ENCODE assay signal across 8 cellular contexts in the genomic region with DNA sequence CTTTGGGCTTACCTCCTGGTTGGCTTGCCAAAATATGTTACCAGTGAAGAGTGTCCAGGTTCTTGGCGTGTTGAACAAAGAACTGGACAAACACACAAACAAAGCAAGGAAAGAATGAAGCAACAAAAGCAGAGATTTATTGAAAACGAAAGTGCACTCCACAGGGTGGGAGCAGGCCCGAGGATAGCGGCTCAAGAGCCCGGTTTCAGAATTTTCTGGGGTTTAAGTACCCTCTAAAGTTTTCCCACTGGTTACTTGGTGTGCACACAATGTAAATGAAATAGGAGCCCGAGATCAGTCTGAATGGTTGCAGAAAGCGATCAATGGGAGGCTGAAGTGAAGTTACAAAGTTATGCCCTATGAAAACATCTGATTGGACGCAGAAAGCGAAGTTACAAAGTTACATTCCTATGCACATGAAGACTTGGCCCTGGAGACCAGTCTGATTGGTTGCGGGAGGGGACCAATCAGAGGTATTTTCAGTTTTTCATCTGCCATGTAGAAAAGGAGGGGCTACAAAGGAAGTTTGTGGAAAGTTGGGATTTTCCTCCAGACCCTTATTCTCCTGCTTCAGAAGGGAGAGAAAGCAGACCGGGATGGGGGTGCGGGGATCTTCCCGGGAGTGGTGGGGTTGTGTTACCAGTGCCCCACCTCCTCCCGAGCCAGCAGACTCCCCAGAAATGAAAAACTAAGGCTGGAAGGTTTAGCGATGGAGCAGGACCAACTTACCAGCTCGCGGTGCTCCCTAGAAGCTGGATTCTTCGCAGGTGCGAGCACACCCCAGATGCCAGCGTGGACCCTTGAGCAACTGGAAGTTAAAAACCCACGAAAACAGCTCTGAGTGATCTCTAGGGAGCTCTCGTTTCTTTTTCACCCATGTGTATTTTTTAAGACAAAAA. TPM values are rescaled to one million over a fixed set of nuclear protein-coding genes. Genes with fewer than 3 reads are reported as not detected.
DNase-seq lines count a peak whose midpoint lies in the region; ATAC-seq and TF ChIP-seq lines count a peak whose summit lies in the region.

A gene (minus strand): TSS at position 325 of the 899 bp plus-strand sequence. CDS start 9,472 bp downstream, outside the sequence.

- in situ Hi-C loops in mammary epithelial cell (cut with MboI; ENCODE audit: low sequenced_read_pairs in 2 of 2) = no loop called here

- dilution Hi-C loops in mammary epithelial cell (cut with HindIII; ENCODE audit: low sequenced_read_pairs) = no loop called here

- BruUV-seq in mammary epithelial cell (replicated peaks; lab: Mats Ljungman, UMichigan) = TSS peak; percentile 90

- H3K9ac ChIP-seq in mammary epithelial cell (ENCODE audit: insufficient read depth, low read length) = peak within 1 kb of the TSS; percentile 54

- no peak for TF ChIP-seq CTCF in mammary epithelial cell (conservative IDR thresholded peaks at IDR 0.05 in 1 of 2, IDR thresholded peaks at IDR 0.05 in 1 of 2; ENCODE audit: extremely low read depth in 1 of 2, insufficient read depth in 1 of 2, low read depth in 1 of 2, low read length in 2 of 2)

- H2AFZ ChIP-seq in mammary epithelial cell (ENCODE audit: low read depth, low read length) = peak within 1 kb of the TSS; percentile 92

- H3K4me3 ChIP-seq in mammary epithelial cell (replicated peaks in 1 of 3; ENCODE audit: insufficient read depth in 1 of 3, low read depth in 2 of 3, low read length in 3 of 3) = peak within 1 kb of the TSS; percentile 48 to 81 (median 55)

- peak within 1 kb of the TSS; percentile 52 for H3K27ac ChIP-seq in mammary epithelial cell (ENCODE audit: insufficient read depth, low read depth, low read length)

- no peaks in the 10 kb centered on the region for H3K9me3 ChIP-seq in mammary epithelial cell (replicated peaks; ENCODE audit: insufficient read depth, low read length)

- peaks cover 18% of the 10 kb centered on the region for H3K4me1 ChIP-seq in mammary epithelial cell (ENCODE audit: insufficient read depth, low read length)

- no peaks in the 10 kb centered on the region for H4K20me1 ChIP-seq in mammary epithelial cell (ENCODE audit: insufficient read depth, low read length)

- 27% methylated on average over 18 of the region's 22 CpGs for whole genome bisulfite sequencing in mammary epithelial cell (ENCODE audit: low coverage, missing lambda C conversion rate)

- peak; percentile 85 for ATAC-seq in HG03108 (IDR thresholded peaks at IDR 0.05; ENCODE audit: unreplicated experiment)

- DNase-seq in activated CD4-positive, CD25-positive, alpha-beta regulatory T cell treated with anti-CD3 and anti-CD28 coated beads, Interleukin-2, amount 50 U/mL, for 16 hours (ENCODE audit: low read depth, low spot score) = peak; percentile 20
- DNase-seq in activated CD4-positive, CD25-positive, alpha-beta regulatory T cell (lab: John Stamatoyannopoulos, UW) = no peak
- DNase-seq in T-helper 9 cell (peak; percentile 19), mammary epithelial cell (peak; percentile 50), inferior parietal cortex (ENCODE audit: extremely low spot score) (peak; percentile 4), SHP77 (lab: John Stamatoyannopoulos, UW) (no peak)
- DNase-seq in stimulated activated CD4-positive, alpha-beta T cell treated with anti-CD3 and anti-CD28 coated beads, Interleukin-12 subunit alpha, Interleukin-12 subunit beta, amount 100 ng/mL, for 4 hours = peak; percentile 14

- intact Hi-C loops in mammary epithelial cell (cut with micrococcal nuclease) = loop anchor here (1.0 to 10.0 kb wide), 5 partner anchors 55 to 448 kb away; a partner anchor contains a TSS

- CTCF ChIA-PET in mammary epithelial cell (lab: Charles Lee; ENCODE audit: low non-redundant PET) = no interaction called here

- peak within 1 kb of the TSS; percentile 76 for H3K4me2 ChIP-seq in mammary epithelial cell (ENCODE audit: insufficient read depth, low read depth, low read length)

- peaks cover 29% of the 10 kb centered on the region for H3K79me2 ChIP-seq in mammary epithelial cell (ENCODE audit: insufficient read depth, low read length)

- no peaks in the 10 kb centered on the region for H3K36me3 ChIP-seq in mammary epithelial cell (ENCODE audit: insufficient read depth, low read length)

- H3K27me3 ChIP-seq in mammary epithelial cell (ENCODE audit: insufficient read depth, low read length) = no peaks in the 10 kb centered on the region

RNA-seq across cellular contexts. Expression of the gene that starts here (rescaled TPM):
- 10 to 100 TPM; 10.8 to 22.2 TPM for total RNA-seq in mammary epithelial cell
- polyA plus RNA-seq in mammary epithelial cell = 6.2 TPM
- not detected for polyA minus RNA-seq in mammary epithelial cell

Comparison
In these comparisons a context has a peak if more than half of its experiments do, and no peak if none do; other contexts are left out.
1. DNase-seq: peak in activated CD4-positive, CD25-positive, alpha-beta regulatory T cell treated with anti-CD3 and anti-CD28 coated beads, Interleukin-2, amount 50 U/mL, for 16 hours (single experiment), T-helper 9 cell (single experiment), mammary epithelial cell (single experiment), inferior parietal cortex (single experiment) and stimulated activated CD4-positive, alpha-beta T cell treated with anti-CD3 and anti-CD28 coated beads, Interleukin-12 subunit alpha, Interleukin-12 subunit beta, amount 100 ng/mL, for 4 hours (single experiment); none in activated CD4-positive, CD25-positive, alpha-beta regulatory T cell (0 of 4) and SHP77 (0 of 2).